Comparison of ENCODE assay signal across 8 cellular contexts in the genomic region with DNA sequence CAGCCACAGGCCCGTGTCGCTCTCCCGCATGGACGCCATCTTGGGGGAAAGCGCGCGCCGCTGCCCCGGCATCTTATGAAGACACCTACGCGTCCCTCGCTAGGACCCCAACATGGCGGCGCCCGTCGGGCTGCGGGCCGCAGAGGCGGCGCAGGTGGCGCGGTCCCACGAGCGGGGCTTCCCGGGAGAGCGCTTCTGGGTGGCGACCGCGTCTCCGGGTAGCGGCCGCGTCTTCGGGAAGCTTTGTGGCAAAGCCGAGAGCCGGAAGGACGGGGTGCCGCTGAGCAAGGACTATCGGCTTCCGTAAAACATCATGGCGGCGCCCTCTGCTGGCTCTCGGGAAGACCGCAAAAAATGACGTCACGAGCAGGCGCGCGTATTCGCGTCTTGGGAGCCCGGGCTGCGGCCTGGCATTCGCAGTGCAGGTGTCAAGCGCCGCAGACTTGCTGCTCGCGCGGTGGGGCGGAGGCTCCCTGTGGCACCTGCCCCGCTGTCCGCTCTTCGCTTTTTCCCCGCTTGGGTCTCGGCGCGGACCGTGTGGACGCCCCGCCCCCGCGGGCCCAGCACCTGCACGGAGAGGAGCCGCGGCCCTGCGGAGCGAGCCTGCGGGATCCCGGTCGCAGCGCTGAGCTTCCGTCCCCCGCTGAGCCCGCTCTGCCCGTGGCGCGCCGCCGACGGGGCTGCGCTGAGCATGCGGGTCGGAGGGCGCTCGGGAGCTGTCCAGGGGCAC. TPM values are rescaled to one million over a fixed set of nuclear protein-coding genes. Genes with fewer than 3 reads are reported as not detected.
DNase-seq lines count a peak whose midpoint lies in the region; ATAC-seq and TF ChIP-seq lines count a peak whose summit lies in the region.

TSS of gene NELFA (minus strand) at position 54 of the 730 bp plus-strand sequence. CDS start at position 39, 15 bp downstream.

- H3K27me3 Mint-ChIP-seq in activated CD4-positive, alpha-beta T cell treated with anti-CD3 and anti-CD28 coated beads, Interleukin-2, amount 10 ng/mL, durations not matched to agents 7 days and 5 days: peaks cover 2% of the 10 kb centered on the region

- TF ChIP-seq CTCF in coronary artery (IDR thresholded peaks at IDR 0.05): no peak

- ATAC-seq in GM19328 (IDR thresholded peaks at IDR 0.05; ENCODE audit: unreplicated experiment) (peak; percentile 79), HG03469 (IDR thresholded peaks at IDR 0.05; ENCODE audit: unreplicated experiment) (peak; percentile 66)

- peaks cover 31% of the 10 kb centered on the region for H3K4me1 Mint-ChIP-seq in activated CD4-positive, alpha-beta T cell treated with anti-CD3 and anti-CD28 coated beads, Interleukin-2, amount 10 ng/mL, durations not matched to agents 7 days and 5 days

- DNase-seq in C1 segment of cervical spinal cord (lab: John Stamatoyannopoulos, UW): peak; percentile 71 to 100 (median 96)
- DNase-seq in NCI-H526 (lab: John Stamatoyannopoulos, UW): peak; percentile 88 to 99
- peak; percentile 96 for DNase-seq in activated CD4-positive, alpha-beta T cell treated with anti-CD3 and anti-CD28 coated beads, Interleukin-2, amount 10 ng/mL, durations not matched to agents 7 days and 5 days
- DNase-seq in coronary artery (ENCODE audit: low spot score): peak; percentile 94
- peak; percentile 98 for DNase-seq in left kidney (ENCODE audit: low read depth, low spot score)
- peak; percentile 94 for DNase-seq in stimulated activated CD4-positive, alpha-beta T cell treated with anti-CD3 and anti-CD28 coated beads, Interleukin-1b, Interleukin-23, amount 100 ng/mL, for 48 hours

- CTCF ChIA-PET in activated CD4-positive, alpha-beta T cell treated with anti-CD3 and anti-CD28 coated beads, Interleukin-2, amount 10 ng/mL, durations not matched to agents 7 days and 5 days (lab: Charles Lee): interaction anchor here (0.6 to 2.6 kb wide), 4 partner anchors 9 to 1498 kb away, joined by 3 to 6 read pairs (median 3); no protein-coding TSS in a partner anchor

- no peaks in the 10 kb centered on the region for H3K9me3 Mint-ChIP-seq in activated CD4-positive, alpha-beta T cell treated with anti-CD3 and anti-CD28 coated beads, Interleukin-2, amount 10 ng/mL, durations not matched to agents 7 days and 5 days

- peak within 1 kb of the TSS; percentile 93 for H3K27ac Mint-ChIP-seq in activated CD4-positive, alpha-beta T cell treated with anti-CD3 and anti-CD28 coated beads, Interleukin-2, amount 10 ng/mL, durations not matched to agents 7 days and 5 days

- POLR2A ChIA-PET in activated CD4-positive, alpha-beta T cell treated with anti-CD3 and anti-CD28 coated beads, Interleukin-2, amount 10 ng/mL, durations not matched to agents 7 days and 5 days (lab: Charles Lee): interaction anchor here (0.9 kb wide), 1 partner anchor 163 kb away, joined by 6 read pairs; no protein-coding TSS in a partner anchor

- peak within 1 kb of the TSS; percentile 96 for H3K4me3 ChIP-seq in coronary artery

- H3K4me3 Mint-ChIP-seq in activated CD4-positive, alpha-beta T cell treated with anti-CD3 and anti-CD28 coated beads, Interleukin-2, amount 10 ng/mL, durations not matched to agents 7 days and 5 days: peak within 1 kb of the TSS; percentile 89

- peak within 1 kb of the TSS; percentile 92 to 94 for H3K27ac ChIP-seq in coronary artery

- peaks cover 21% of the 10 kb centered on the region for H3K36me3 Mint-ChIP-seq in activated CD4-positive, alpha-beta T cell treated with anti-CD3 and anti-CD28 coated beads, Interleukin-2, amount 10 ng/mL, durations not matched to agents 7 days and 5 days (ENCODE audit: low read depth)

RNA-seq across cellular contexts. Expression of gene NELFA, which starts in this region (rescaled TPM):
- 10 to 100 TPM; 34.7 to 36.2 TPM for total RNA-seq in activated CD4-positive, alpha-beta T cell treated with anti-CD3 and anti-CD28 coated beads, Interleukin-2, amount 10 ng/mL, durations not matched to agents 7 days and 5 days

Comparison
In these comparisons a context has a peak if more than half of its experiments do, and no peak if none do; other contexts are left out.
1. Peak in every context shown above with its lines: DNase-seq, ATAC-seq, H3K4me3 ChIP-seq and H3K27ac ChIP-seq.